Comparison of ENCODE assay signal across 1 cellular context in the genomic region with DNA sequence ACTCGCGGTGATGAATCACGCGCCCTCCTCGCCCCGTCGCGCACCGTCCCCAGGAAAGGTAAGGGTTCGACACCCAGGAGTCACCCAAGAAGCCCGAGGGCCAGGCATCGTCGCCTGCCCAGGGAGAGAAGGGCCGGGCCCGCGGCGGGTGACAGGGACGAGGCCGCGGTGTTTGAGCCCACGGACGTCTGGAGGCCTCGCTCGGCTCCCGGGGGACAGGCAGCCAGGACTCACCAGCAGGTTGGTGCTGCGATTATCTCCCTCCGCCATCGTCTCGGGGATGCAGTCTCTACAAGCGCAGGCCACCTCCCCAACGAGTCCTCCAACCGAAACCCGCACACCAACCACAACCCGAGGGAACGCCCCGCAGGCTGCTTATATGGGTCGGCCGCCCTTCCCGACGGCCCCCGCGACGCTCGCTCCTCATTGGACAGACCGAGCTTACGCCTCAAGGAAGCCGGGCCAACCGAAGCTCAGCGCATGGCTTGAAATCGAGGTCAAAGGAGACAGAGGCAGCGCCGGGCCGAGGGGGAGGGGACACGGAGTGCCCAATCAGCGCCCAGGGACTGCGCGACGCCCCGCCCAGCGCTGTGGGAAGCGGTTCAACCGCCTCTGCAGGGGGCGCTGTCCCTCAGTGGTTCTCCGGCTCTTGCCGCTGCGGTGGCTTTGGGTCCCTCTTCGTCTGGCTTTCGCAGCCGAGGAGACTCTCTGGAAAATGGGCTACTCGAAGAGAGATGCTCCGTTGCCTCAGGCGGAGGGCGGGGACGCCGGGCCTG.
TF ChIP-seq lines count a peak whose summit lies in the region.

ARL6IP1 (minus strand) TSS at position 353 of the 776 bp plus-strand sequence; CDS start at position 270, 83 bp downstream.

TF ChIP-seq in K562, 482 proteins besides CTCF, POLR2A, EP300 and RAD21 (continued from another document and continues in another):
- TF ChIP-seq DEAF1 (CRISPR knock-in tag; IDR thresholded peaks at IDR 0.05): no peak
- no peak for TF ChIP-seq SMARCC2 (IDR thresholded peaks at IDR 0.05; ENCODE audit: low read depth)
- no peak for TF ChIP-seq SRSF1 (IDR thresholded peaks at IDR 0.05; ENCODE audit: low read depth, low read length)
- no peak for TF ChIP-seq ARID3A (IDR thresholded peaks at IDR 0.05; ENCODE audit: borderline replicate concordance, low read depth, low read length)
- TF ChIP-seq TGIF2 (CRISPR knock-in tag; IDR thresholded peaks at IDR 0.05): no peak; the same call in 1 of the 2 replicates
- TF ChIP-seq NCOA2 (IDR thresholded peaks at IDR 0.05; ENCODE audit: partially characterized antibody in 2 of 2): no peak
- peak; percentile 69; the same call in 1 of the 2 replicates for TF ChIP-seq NR1H2 (CRISPR knock-in tag; IDR thresholded peaks at IDR 0.05)
- TF ChIP-seq TEAD4 (IDR thresholded peaks at IDR 0.05; ENCODE audit: low read length): 0 out of 2 replicates have a peak, but pooled peaks have one; percentile 22
- TF ChIP-seq TEAD4 (CRISPR knock-in tag; IDR thresholded peaks at IDR 0.05; ENCODE audit: borderline replicate concordance): no peak
- peak; percentile 37; the same call in 1 of the 2 replicates for TF ChIP-seq KLF13 (tag; IDR thresholded peaks at IDR 0.05; ENCODE audit: borderline replicate concordance, low read depth)
- TF ChIP-seq, protein P1, sequence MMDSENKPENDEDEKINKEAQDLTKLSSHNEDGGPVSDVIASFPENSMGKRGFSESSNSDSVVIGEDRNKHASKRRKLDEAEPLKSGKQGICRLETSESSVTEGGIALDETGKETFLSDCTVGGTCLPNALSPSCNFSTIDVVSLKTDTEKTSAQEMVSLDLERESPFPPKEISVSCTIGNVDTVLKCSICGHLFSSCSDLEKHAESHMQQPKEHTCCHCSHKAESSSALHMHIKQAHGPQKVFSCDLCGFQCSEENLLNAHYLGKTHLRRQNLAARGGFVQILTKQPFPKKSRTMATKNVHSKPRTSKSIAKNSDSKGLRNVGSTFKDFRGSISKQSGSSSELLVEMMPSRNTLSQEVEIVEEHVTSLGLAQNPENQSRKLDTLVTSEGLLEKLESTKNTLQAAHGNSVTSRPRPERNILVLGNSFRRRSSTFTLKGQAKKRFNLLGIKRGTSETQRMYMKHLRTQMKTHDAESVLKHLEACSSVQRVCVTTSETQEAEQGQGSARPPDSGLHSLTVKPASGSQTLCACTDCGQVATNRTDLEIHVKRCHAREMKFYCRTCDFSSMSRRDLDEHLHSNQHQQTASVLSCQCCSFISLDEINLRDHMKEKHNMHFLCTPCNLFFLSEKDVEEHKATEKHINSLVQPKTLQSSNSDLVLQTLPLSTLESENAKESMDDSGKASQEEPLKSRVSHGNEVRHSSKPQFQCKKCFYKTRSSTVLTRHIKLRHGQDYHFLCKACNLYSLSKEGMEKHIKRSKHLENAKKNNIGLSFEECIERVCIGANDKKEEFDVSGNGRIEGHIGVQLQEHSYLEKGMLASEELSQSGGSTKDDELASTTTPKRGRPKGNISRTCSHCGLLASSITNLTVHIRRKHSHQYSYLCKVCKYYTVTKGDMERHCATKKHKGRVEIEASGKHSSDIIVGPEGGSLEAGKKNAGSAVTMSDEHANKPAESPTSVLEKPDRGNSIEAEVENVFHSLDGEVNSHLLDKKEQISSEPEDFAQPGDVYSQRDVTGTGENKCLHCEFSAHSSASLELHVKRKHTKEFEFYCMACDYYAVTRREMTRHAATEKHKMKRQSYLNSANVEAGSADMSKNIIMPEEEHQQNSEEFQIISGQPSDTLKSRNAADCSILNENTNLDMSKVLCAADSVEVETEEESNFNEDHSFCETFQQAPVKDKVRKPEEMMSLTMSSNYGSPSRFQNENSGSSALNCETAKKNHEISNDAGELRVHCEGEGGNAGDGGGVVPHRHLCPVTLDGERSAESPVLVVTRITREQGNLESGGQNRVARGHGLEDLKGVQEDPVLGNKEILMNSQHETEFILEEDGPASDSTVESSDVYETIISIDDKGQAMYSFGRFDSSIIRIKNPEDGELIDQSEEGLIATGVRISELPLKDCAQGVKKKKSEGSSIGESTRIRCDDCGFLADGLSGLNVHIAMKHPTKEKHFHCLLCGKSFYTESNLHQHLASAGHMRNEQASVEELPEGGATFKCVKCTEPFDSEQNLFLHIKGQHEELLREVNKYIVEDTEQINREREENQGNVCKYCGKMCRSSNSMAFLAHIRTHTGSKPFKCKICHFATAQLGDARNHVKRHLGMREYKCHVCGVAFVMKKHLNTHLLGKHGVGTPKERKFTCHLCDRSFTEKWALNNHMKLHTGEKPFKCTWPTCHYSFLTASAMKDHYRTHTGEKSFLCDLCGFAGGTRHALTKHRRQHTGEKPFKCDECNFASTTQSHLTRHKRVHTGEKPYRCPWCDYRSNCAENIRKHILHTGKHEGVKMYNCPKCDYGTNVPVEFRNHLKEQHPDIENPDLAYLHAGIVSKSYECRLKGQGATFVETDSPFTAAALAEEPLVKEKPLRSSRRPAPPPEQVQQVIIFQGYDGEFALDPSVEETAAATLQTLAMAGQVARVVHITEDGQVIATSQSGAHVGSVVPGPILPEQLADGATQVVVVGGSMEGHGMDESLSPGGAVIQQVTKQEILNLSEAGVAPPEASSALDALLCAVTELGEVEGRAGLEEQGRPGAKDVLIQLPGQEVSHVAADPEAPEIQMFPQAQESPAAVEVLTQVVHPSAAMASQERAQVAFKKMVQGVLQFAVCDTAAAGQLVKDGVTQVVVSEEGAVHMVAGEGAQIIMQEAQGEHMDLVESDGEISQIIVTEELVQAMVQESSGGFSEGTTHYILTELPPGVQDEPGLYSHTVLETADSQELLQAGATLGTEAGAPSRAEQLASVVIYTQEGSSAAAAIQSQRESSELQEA (IDR thresholded peaks at IDR 0.05; ENCODE audit: low read depth): no peak; the same call in 1 of the 2 replicates
- TF ChIP-seq MCM7 (IDR thresholded peaks at IDR 0.05): no peak
- no peak for TF ChIP-seq TRIM28 (IDR thresholded peaks at IDR 0.05)
- peak; percentile 99 for TF ChIP-seq TBP (optimal IDR thresholded peaks at IDR 0.05; ENCODE audit: low read depth, low read length)
- TF ChIP-seq KHSRP (IDR thresholded peaks at IDR 0.05): no peak
- no peak for TF ChIP-seq ZNF512 (tag; IDR thresholded peaks at IDR 0.05)
- TF ChIP-seq ZNF41 (CRISPR knock-in tag; conservative IDR thresholded peaks at IDR 0.05): no peak
- TF ChIP-seq ZNF764 (CRISPR knock-in tag; IDR thresholded peaks at IDR 0.05; ENCODE audit: low read depth): no peak
- TF ChIP-seq DDX20 (tag; IDR thresholded peaks at IDR 0.05; ENCODE audit: low read depth): no peak
- peak; percentile 51 for TF ChIP-seq CCNT2 (IDR thresholded peaks at IDR 0.05; ENCODE audit: borderline replicate concordance, extremely low read depth, insufficient read length, low read depth, low read length)
- TF ChIP-seq ATF7 (IDR thresholded peaks at IDR 0.05): peak; percentile 85
- no peak for TF ChIP-seq PTTG1 (tag; IDR thresholded peaks at IDR 0.05; ENCODE audit: low read depth)
- no peak for TF ChIP-seq HNRNPK (IDR thresholded peaks at IDR 0.05; ENCODE audit: low read depth, low read length, poor library complexity, severe bottlenecking)
- TF ChIP-seq, protein P2, sequence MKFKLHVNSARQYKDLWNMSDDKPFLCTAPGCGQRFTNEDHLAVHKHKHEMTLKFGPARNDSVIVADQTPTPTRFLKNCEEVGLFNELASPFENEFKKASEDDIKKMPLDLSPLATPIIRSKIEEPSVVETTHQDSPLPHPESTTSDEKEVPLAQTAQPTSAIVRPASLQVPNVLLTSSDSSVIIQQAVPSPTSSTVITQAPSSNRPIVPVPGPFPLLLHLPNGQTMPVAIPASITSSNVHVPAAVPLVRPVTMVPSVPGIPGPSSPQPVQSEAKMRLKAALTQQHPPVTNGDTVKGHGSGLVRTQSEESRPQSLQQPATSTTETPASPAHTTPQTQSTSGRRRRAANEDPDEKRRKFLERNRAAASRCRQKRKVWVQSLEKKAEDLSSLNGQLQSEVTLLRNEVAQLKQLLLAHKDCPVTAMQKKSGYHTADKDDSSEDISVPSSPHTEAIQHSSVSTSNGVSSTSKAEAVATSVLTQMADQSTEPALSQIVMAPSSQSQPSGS (CRISPR knock-in tag; IDR thresholded peaks at IDR 0.05): no peak
- TF ChIP-seq RB1 (IDR thresholded peaks at IDR 0.05; ENCODE audit: low read depth): peak; percentile 52; the same call in 1 of the 2 replicates
- no peak for TF ChIP-seq HDAC2 (IDR thresholded peaks at IDR 0.05)
- peak; percentile 80; the same call in 1 of the 2 replicates for TF ChIP-seq TOE1 (IDR thresholded peaks at IDR 0.05; ENCODE audit: borderline replicate concordance)
- no peak; the same call in 1 of the 2 replicates for TF ChIP-seq TOE1 (CRISPR knock-in tag; IDR thresholded peaks at IDR 0.05; ENCODE audit: borderline replicate concordance, low read depth)
- peak in 1 of 2 experiments; percentile 40; a peak in 2 of 4 replicates for TF ChIP-seq RCOR1 (IDR thresholded peaks at IDR 0.05; ENCODE audit: borderline replicate concordance in 1 of 2, low read depth in 2 of 2, low read length in 2 of 2)
- TF ChIP-seq, protein P3, sequence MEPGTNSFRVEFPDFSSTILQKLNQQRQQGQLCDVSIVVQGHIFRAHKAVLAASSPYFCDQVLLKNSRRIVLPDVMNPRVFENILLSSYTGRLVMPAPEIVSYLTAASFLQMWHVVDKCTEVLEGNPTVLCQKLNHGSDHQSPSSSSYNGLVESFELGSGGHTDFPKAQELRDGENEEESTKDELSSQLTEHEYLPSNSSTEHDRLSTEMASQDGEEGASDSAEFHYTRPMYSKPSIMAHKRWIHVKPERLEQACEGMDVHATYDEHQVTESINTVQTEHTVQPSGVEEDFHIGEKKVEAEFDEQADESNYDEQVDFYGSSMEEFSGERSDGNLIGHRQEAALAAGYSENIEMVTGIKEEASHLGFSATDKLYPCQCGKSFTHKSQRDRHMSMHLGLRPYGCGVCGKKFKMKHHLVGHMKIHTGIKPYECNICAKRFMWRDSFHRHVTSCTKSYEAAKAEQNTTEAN (CRISPR knock-in tag; IDR thresholded peaks at IDR 0.05): peak; percentile 77
- TF ChIP-seq FOXJ2 (tag; IDR thresholded peaks at IDR 0.05): no peak
- no peak for TF ChIP-seq SAFB2 (IDR thresholded peaks at IDR 0.05; ENCODE audit: borderline replicate concordance, low read depth, low read length, severe bottlenecking)
- TF ChIP-seq RFX1 (IDR thresholded peaks at IDR 0.05): no peak
- peak; percentile 19; the same call in 1 of the 2 replicates for TF ChIP-seq ATF3 (IDR thresholded peaks at IDR 0.05)
- TF ChIP-seq ATF3 (CRISPR knock-in tag; conservative IDR thresholded peaks at IDR 0.05): 0 out of 2 replicates have a peak, but pooled peaks have one; percentile 70
- no peak for TF ChIP-seq ID3 (CRISPR knock-in tag; IDR thresholded peaks at IDR 0.05)
- TF ChIP-seq ID3 (tag; IDR thresholded peaks at IDR 0.05): no peak
- TF ChIP-seq NR2C1 (IDR thresholded peaks at IDR 0.05): peak; percentile 96
- peak; percentile 97 for TF ChIP-seq NR2C1 (tag; IDR thresholded peaks at IDR 0.05)
- TF ChIP-seq, protein P4, sequence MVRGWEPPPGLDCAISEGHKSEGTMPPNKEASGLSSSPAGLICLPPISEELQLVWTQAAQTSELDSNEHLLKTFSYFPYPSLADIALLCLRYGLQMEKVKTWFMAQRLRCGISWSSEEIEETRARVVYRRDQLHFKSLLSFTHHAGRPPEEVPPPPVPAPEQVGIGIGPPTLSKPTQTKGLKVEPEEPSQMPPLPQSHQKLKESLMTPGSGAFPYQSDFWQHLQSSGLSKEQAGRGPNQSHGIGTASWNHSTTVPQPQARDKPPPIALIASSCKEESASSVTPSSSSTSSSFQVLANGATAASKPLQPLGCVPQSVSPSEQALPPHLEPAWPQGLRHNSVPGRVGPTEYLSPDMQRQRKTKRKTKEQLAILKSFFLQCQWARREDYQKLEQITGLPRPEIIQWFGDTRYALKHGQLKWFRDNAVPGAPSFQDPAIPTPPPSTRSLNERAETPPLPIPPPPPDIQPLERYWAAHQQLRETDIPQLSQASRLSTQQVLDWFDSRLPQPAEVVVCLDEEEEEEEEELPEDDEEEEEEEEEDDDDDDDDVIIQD (CRISPR knock-in tag; IDR thresholded peaks at IDR 0.05): no peak
